8 cellular contexts compared by ENCODE assay signal in the genomic region with DNA sequence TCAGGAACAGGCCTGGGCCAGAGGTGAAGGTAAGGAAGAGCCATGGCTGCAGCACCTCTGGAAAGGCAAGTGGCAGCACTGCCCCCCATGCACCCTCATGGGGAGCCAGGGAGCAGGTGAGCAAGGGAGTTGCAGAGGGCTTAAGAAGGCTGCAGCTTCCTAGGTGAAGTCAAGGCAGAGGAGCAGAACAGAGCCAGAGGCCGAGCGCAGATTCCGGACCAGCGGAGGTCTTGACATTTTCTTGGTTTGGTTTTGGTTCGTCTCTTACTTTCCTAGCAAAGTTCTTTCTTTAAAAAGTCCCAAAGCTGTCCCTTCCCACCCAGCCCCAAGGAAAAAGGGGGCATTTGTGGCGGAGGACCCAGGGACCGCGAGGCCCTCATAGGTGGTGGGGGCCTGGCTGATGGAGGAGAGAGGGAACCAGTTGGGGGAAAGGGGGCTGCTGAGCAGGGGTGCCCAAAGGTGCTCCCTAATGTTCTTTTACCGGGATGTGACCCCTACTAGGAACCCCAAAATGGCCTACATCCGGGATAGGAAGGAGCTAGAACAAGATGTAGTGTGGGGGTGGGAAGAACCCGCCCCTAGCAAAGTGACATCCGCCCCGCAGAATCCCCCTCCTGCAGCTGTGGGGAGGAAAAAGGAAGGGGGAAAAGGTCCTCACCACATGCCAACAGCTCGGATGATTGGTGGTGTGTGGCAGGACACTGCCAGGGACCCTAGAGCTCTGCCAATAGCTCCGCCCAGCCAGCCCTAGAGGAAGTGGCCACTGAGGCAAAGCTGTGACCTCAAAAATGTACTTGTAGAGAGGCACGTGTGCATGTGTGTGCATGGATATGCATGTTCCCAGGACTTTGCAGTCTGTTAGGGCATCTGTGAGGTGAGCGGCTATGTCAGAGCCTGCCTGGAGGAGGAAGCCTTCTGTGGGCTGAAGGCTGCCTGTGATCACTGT. TPM values are rescaled to one million over a fixed set of nuclear protein-coding genes. Genes with fewer than 3 reads are reported as not detected.
DNase-seq lines count a peak whose midpoint lies in the region; ATAC-seq and TF ChIP-seq lines count a peak whose summit lies in the region.

No MANE protein-coding gene starts in this region.

- H3K36me3 Mint-ChIP-seq in CD4-positive, alpha-beta T cell (ENCODE audit: low read depth), result no peaks in the 10 kb centered on the region
- no peaks in the 10 kb centered on the region for H3K36me3 Mint-ChIP-seq in activated naive CD4-positive, alpha-beta T cell treated with anti-CD3 and anti-CD28 coated beads, Interleukin-2, amount 50 U/mL, for 72 hours

- peaks cover 49% of the 10 kb centered on the region for H3K4me1 Mint-ChIP-seq in CD4-positive, alpha-beta T cell (ENCODE audit: low read depth)

- POLR2A ChIA-PET in CD4-positive, alpha-beta T cell (lab: Charles Lee), result interaction anchor here (0.8 to 2.1 kb wide), 7 partner anchors 21 to 326 kb away, joined by 3 to 12 read pairs (median 3); partner anchors contain the start of genes CCDC107, RMRP and SIT1

- DNase-seq in CD4-positive, alpha-beta T cell, result peak in 1 of 10 experiments; percentile 22
- peak in 1 of 2 donors; percentile 72 for DNase-seq in activated naive CD4-positive, alpha-beta T cell treated with anti-CD3 and anti-CD28 coated beads, Interleukin-2, amount 50 U/mL, for 72 hours (ENCODE audit: low spot score in 2 of 2)
- peak; percentile 80 for DNase-seq in stimulated activated naive CD8-positive, alpha-beta T cell treated with anti-CD3 and anti-CD28 coated beads, Interleukin-15, Interleukin-2, amounts not matched to agents 100 U/mL and 50 U/mL, for 24 hours
- no peak for DNase-seq in NCI-H345 (lab: John Stamatoyannopoulos, UW)
- DNase-seq in COR-L47 (lab: John Stamatoyannopoulos, UW), result no peak
- DNase-seq in inferior parietal cortex (ENCODE audit: extremely low spot score), result no peak

- H3K9me3 Mint-ChIP-seq in CD4-positive, alpha-beta T cell, result no peaks in the 10 kb centered on the region
- H3K9me3 Mint-ChIP-seq in activated naive CD4-positive, alpha-beta T cell treated with anti-CD3 and anti-CD28 coated beads, Interleukin-2, amount 50 U/mL, for 72 hours, result no peaks in the 10 kb centered on the region

- intact Hi-C loops in CD4-positive, alpha-beta T cell (cut with DNase I, micrococcal nuclease), result loop anchor here (5.0 kb wide), 1 partner anchor 38 kb away; the partner anchor contains the start of genes CCDC107 (in 2 of the 2) and RMRP (in 2 of the 2)

- peak overlapping the region; percentile 72 for H3K27ac Mint-ChIP-seq in CD4-positive, alpha-beta T cell
- H3K27ac Mint-ChIP-seq in activated naive CD4-positive, alpha-beta T cell treated with anti-CD3 and anti-CD28 coated beads, Interleukin-2, amount 50 U/mL, for 72 hours, result peak overlapping the region; percentile 65 to 86

- H3K27me3 ChIP-seq in CD4-positive, alpha-beta T cell (ENCODE audit: control insufficient read depth, insufficient read depth, low read length), result no peaks in the 10 kb centered on the region

- TF ChIP-seq CTCF in CD4-positive, alpha-beta T cell (IDR thresholded peaks at IDR 0.05), result no peak

- H3K27ac ChIP-seq in CD4-positive, alpha-beta T cell (ENCODE audit: low read depth, low read length), result peak overlapping the region; percentile 48

- CTCF ChIA-PET in CD4-positive, alpha-beta T cell (lab: Charles Lee), result interaction anchor here (1.5 kb wide), 1 partner anchor 8 kb away, joined by 3 read pairs; no protein-coding TSS in a partner anchor

- H3K27me3 Mint-ChIP-seq in CD4-positive, alpha-beta T cell, result no peaks in the 10 kb centered on the region

- H3K9me3 ChIP-seq in CD4-positive, alpha-beta T cell (ENCODE audit: control insufficient read depth, low read length), result no peaks in the 10 kb centered on the region

- H3K4me3 Mint-ChIP-seq in CD4-positive, alpha-beta T cell, result peak overlapping the region; percentile 86

- peak; percentile 16 for ATAC-seq in CD4-positive, alpha-beta T cell (ENCODE audit: poor library complexity)
- ATAC-seq in GM19397 (IDR thresholded peaks at IDR 0.05; ENCODE audit: unreplicated experiment) (peak; percentile 51), HG03565 (IDR thresholded peaks at IDR 0.05; ENCODE audit: unreplicated experiment) (peak; percentile 33)
- peak; percentile 65 to 77 for ATAC-seq in activated naive CD4-positive, alpha-beta T cell treated with anti-CD3 and anti-CD28 coated beads, Interleukin-2, amount 50 U/mL, for 72 hours
- ATAC-seq in stimulated activated naive CD8-positive, alpha-beta T cell treated with anti-CD3 and anti-CD28 coated beads, Interleukin-15, Interleukin-2, amounts not matched to agents 100 U/mL and 50 U/mL, for 24 hours, result peak; percentile 91

RNA-seq across cellular contexts. Expression of gene CD72, which starts 0.9 kb away (rescaled TPM):
- total RNA-seq in CD4-positive, alpha-beta T cell, result 1 to 10 TPM; 2.3 to 3.6 TPM
- 10 to 100 TPM; 11.1 to 16.7 TPM for total RNA-seq in activated naive CD4-positive, alpha-beta T cell treated with anti-CD3 and anti-CD28 coated beads, Interleukin-2, amount 50 U/mL, for 72 hours

RNA-seq across cellular contexts. Expression of gene TESK1, which starts 14.1 kb away (rescaled TPM):
- total RNA-seq in CD4-positive, alpha-beta T cell, result 10 to 100 TPM; 18.5 to 18.6 TPM
- total RNA-seq in activated naive CD4-positive, alpha-beta T cell treated with anti-CD3 and anti-CD28 coated beads, Interleukin-2, amount 50 U/mL, for 72 hours, result 10 to 100 TPM; 19.4 to 61.3 TPM

RNA-seq across cellular contexts. Expression of gene SIT1, which starts 31.6 kb away (rescaled TPM):
- 10 to 100 TPM; 18.4 to 19.2 TPM for total RNA-seq in CD4-positive, alpha-beta T cell
- 100 to 1,000 TPM in 1 of 2 donors, 10 to 100 TPM in 1; 67.8 to 122 TPM for total RNA-seq in activated naive CD4-positive, alpha-beta T cell treated with anti-CD3 and anti-CD28 coated beads, Interleukin-2, amount 50 U/mL, for 72 hours

RNA-seq across cellular contexts. Expression of gene RMRP, which starts 38.7 kb away (rescaled TPM):
- total RNA-seq in CD4-positive, alpha-beta T cell, result over 10,000 TPM; 14,857 to 24,615 TPM
- 1,000 to 10,000 TPM; 3,566 to 7,483 TPM for total RNA-seq in activated naive CD4-positive, alpha-beta T cell treated with anti-CD3 and anti-CD28 coated beads, Interleukin-2, amount 50 U/mL, for 72 hours

RNA-seq across cellular contexts. Expression of gene CCDC107, which starts 39.0 kb away (rescaled TPM):
- total RNA-seq in CD4-positive, alpha-beta T cell, result 10 to 100 TPM; 10.2 TPM
- total RNA-seq in activated naive CD4-positive, alpha-beta T cell treated with anti-CD3 and anti-CD28 coated beads, Interleukin-2, amount 50 U/mL, for 72 hours, result 10 to 100 TPM; 10.2 to 24.4 TPM

Comparison
In these comparisons a context has a peak if more than half of its experiments do, and no peak if none do; other contexts are left out.
1. ATAC-seq: peak in every context shown above with its lines; median percentile 91 in stimulated activated naive CD8-positive, alpha-beta T cell treated with anti-CD3 and anti-CD28 coated beads, Interleukin-15, Interleukin-2, amounts not matched to agents 100 U/mL and 50 U/mL, for 24 hours; 71 in activated naive CD4-positive, alpha-beta T cell treated with anti-CD3 and anti-CD28 coated beads, Interleukin-2, amount 50 U/mL, for 72 hours; 51 in GM19397; 33 in HG03565; 16 in CD4-positive, alpha-beta T cell.